In genomic region chr2:227395556-227395955, GRCh38 we compare ENCODE assay signal across 24 cellular contexts. TPM values are rescaled to one million over a fixed set of nuclear protein-coding genes. Genes with fewer than 3 reads are reported as not detected.
DNase-seq lines count a peak whose midpoint lies in the region; ATAC-seq and TF ChIP-seq lines count a peak whose summit lies in the region.
"Had no signal": no experiment of that assay in that cellular context is flagged by ENCODE, and none has a peak within 500 bp of the region (broad histone marks: within the 10 kb centered on the region; RNA-seq: fewer than 3 reads in every experiment).

No MANE protein-coding gene starts in this region.

- peaks cover 6% of the 10 kb centered on the region for H3K4me1 Mint-ChIP-seq in activated T-helper 17 cell treated with anti-CD3 and anti-CD28 coated beads, Interleukin-2, amount 50 U/mL, for 72 hours

- H3K9me3 ChIP-seq in PC-9 (ENCODE audit: insufficient read depth, low read depth): no peaks in the 10 kb centered on the region
- H3K9me3 ChIP-seq in mesenchymal stem cell (ENCODE audit: control insufficient read depth, low read length): no peaks in the 10 kb centered on the region
- no peaks in the 10 kb centered on the region for H3K9me3 ChIP-seq in Karpas-422 (ENCODE audit: low read length)

- no peaks in the 10 kb centered on the region for H3K27me3 Mint-ChIP-seq in activated T-helper 17 cell treated with anti-CD3 and anti-CD28 coated beads, Interleukin-2, amount 50 U/mL, for 72 hours

- POLR2A ChIA-PET in PC-9 (lab: Charles Lee; ENCODE audit: unreplicated experiment): no interaction called here

- no peak overlapping the region for H3K4ac ChIP-seq in mesenchymal stem cell (ENCODE audit: low read depth in 1 of 2, low read length in 2 of 2)

- CTCF ChIA-PET in PC-9 (lab: Charles Lee): no interaction called here

- no peak overlapping the region for H2BK5ac ChIP-seq in mesenchymal stem cell (ENCODE audit: low read depth, low read length, poor library complexity, severe bottlenecking)

- H3K36me3 Mint-ChIP-seq in activated T-helper 17 cell treated with anti-CD3 and anti-CD28 coated beads, Interleukin-2, amount 50 U/mL, for 72 hours (ENCODE audit: low read depth): no peaks in the 10 kb centered on the region

- H3K18ac ChIP-seq in mesenchymal stem cell (ENCODE audit: low read depth in 1 of 2, low read length in 2 of 2): no peak overlapping the region

- WGBS in mesenchymal stem cell: no CpG with 5 or more reads among the region's 1 CpG

- H3K9me2 ChIP-seq in PC-9 (ENCODE audit: insufficient read depth): no peaks in the 10 kb centered on the region
- no peaks in the 10 kb centered on the region for H3K9me2 ChIP-seq in Karpas-422 (replicated peaks; ENCODE audit: insufficient read depth, low read length)

- H2BK12ac ChIP-seq in mesenchymal stem cell (ENCODE audit: low read length in 2 of 2): no peak overlapping the region

- H4K91ac ChIP-seq in mesenchymal stem cell (ENCODE audit: low read length): no peak overlapping the region

- no peak overlapping the region for H3K27ac Mint-ChIP-seq in activated T-helper 17 cell treated with anti-CD3 and anti-CD28 coated beads, Interleukin-2, amount 50 U/mL, for 72 hours

- peak; percentile 24 for DNase-seq in ELR (ENCODE audit: low read depth)
- no peak for DNase-seq in PC-9
- DNase-seq in epithelial cell of esophagus (ENCODE audit: low read depth): peak; percentile 86
- DNase-seq in mesenchymal stem cell: no peak
- DNase-seq in Karpas-422: no peak
- DNase-seq in SIG-M5 treated with dmso at 0.1 percent for 504 hours (lab: John Stamatoyannopoulos, UW; ENCODE audit: unreplicated experiment): no peak
- DNase-seq: DMS 273 treated with DMSO at 0.1 percent for 48 hours; DND-41; Kasumi-1; MM.1S; NCI-H1092 treated with DMSO at 0.1 percent for 48 hours; NCI-H146; NCI-H2081; NCI-H510A; NCI-H748 treated with DMSO at 0.1 percent for 48 hours; NK-92 treated with Interleukin-12 subunit alpha and Interleukin-12 subunit beta, amount 100 ng/mL, for 24 hours; SHP77 treated with DMSO at 0.1 percent for 48 hours had no signal

- H3K9me3 Mint-ChIP-seq in activated T-helper 17 cell treated with anti-CD3 and anti-CD28 coated beads, Interleukin-2, amount 50 U/mL, for 72 hours: no peaks in the 10 kb centered on the region

- no peaks in the 10 kb centered on the region for H3F3A ChIP-seq in PC-9 (ENCODE audit: insufficient read depth, low read depth)

- H3K4me3 ChIP-seq in PC-9 (no peak overlapping the region), epithelial cell of esophagus (ENCODE audit: low read length) (no peak overlapping the region), mesenchymal stem cell (ENCODE audit: insufficient read depth in 1 of 2, low read depth in 1 of 2, low read length in 2 of 2) (no peak overlapping the region), Karpas-422 (ENCODE audit: low read length) (no peak overlapping the region)

- H3K14ac ChIP-seq in mesenchymal stem cell (ENCODE audit: low read length in 2 of 2): no peak overlapping the region

- no peaks in the 10 kb centered on the region for H4K20me1 ChIP-seq in PC-9 (ENCODE audit: insufficient read depth)
- no peaks in the 10 kb centered on the region for H4K20me1 ChIP-seq in Karpas-422 (ENCODE audit: insufficient read depth, low read depth, low read length)

- intact Hi-C loops in PC-9 (cut with micrococcal nuclease; ENCODE audit: unreplicated experiment): no loop called here

- no peak for ATAC-seq in GM19351 (IDR thresholded peaks at IDR 0.05; ENCODE audit: unreplicated experiment)
- no peak for ATAC-seq in activated T-helper 17 cell treated with anti-CD3 and anti-CD28 coated beads, Interleukin-2, amount 50 U/mL, for 72 hours (replicated peaks)
- ATAC-seq: SK-N-SH treated with all-trans-retinoic acid at 6 μM for 48 hours had no signal

- TF ChIP-seq CTCF in PC-9 (conservative IDR thresholded peaks at IDR 0.05) (no peak), epithelial cell of esophagus (IDR thresholded peaks at IDR 0.05; ENCODE audit: insufficient read depth, low read depth, low read length, missing control alignments) (no peak)

- H3K4me2 ChIP-seq in PC-9 (no peak overlapping the region), mesenchymal stem cell (ENCODE audit: low read length, poor library complexity, severe bottlenecking) (no peak overlapping the region), Karpas-422 (ENCODE audit: low read depth, low read length, poor library complexity, severe bottlenecking) (no peak overlapping the region)

- no peaks in the 10 kb centered on the region; the same call in 1 of the 2 replicates for H3K4me1 ChIP-seq in PC-9 (replicated peaks; ENCODE audit: insufficient read depth)
- H3K4me1 ChIP-seq in mesenchymal stem cell (ENCODE audit: control insufficient read depth, insufficient read depth, low read depth, low read length): peaks cover 6% of the 10 kb centered on the region
- H3K4me1 ChIP-seq in Karpas-422 (ENCODE audit: low read length): no peaks in the 10 kb centered on the region

- no peak overlapping the region for H3K23ac ChIP-seq in mesenchymal stem cell (ENCODE audit: low read length in 2 of 2)

- H3K27ac ChIP-seq in PC-9 (0 out of 2 replicates have a peak overlapping the region, but pooled peaks have one; percentile 33), mesenchymal stem cell (ENCODE audit: low read length, poor library complexity, severe bottlenecking) (no peak overlapping the region), Karpas-422 (ENCODE audit: low read length) (no peak overlapping the region)

- no peak overlapping the region for H2AK5ac ChIP-seq in mesenchymal stem cell (ENCODE audit: low read length, severe bottlenecking)

- no peaks in the 10 kb centered on the region for H3K36me3 ChIP-seq in PC-9 (ENCODE audit: low read depth)
- no peaks in the 10 kb centered on the region for H3K36me3 ChIP-seq in mesenchymal stem cell (ENCODE audit: control insufficient read depth in 1 of 2, insufficient read depth in 2 of 2, low read depth in 1 of 2, low read length in 2 of 2)
- H3K36me3 ChIP-seq in Karpas-422 (ENCODE audit: insufficient read depth, low read length): no peaks in the 10 kb centered on the region

- BruUV-seq in PC-9 (replicated peaks; lab: Mats Ljungman, UMichigan): no TSS peak

- no peaks in the 10 kb centered on the region for H3K79me1 ChIP-seq in mesenchymal stem cell (replicated peaks; ENCODE audit: low read length, poor library complexity, severe bottlenecking)

- H2BK120ac ChIP-seq in mesenchymal stem cell (ENCODE audit: low read depth, low read length): no peak overlapping the region

- H2AFZ ChIP-seq in PC-9 (no peak overlapping the region), mesenchymal stem cell (ENCODE audit: low read depth, low read length) (no peak overlapping the region), Karpas-422 (ENCODE audit: low read length) (no peak overlapping the region)

- no peak overlapping the region for H2BK15ac ChIP-seq in mesenchymal stem cell (ENCODE audit: low read depth, poor library complexity, severe bottlenecking)

- no peak overlapping the region for H3K4me3 Mint-ChIP-seq in activated T-helper 17 cell treated with anti-CD3 and anti-CD28 coated beads, Interleukin-2, amount 50 U/mL, for 72 hours

- H3K9ac ChIP-seq in mesenchymal stem cell (ENCODE audit: low read length): no peak overlapping the region
- H3K9ac ChIP-seq in Karpas-422 (ENCODE audit: low read length): no peak overlapping the region

- H3K27me3 ChIP-seq in PC-9 (ENCODE audit: insufficient read depth, low read depth) (no peaks in the 10 kb centered on the region), mesenchymal stem cell (ENCODE audit: control insufficient read depth in 1 of 2, insufficient read depth in 1 of 2, low read length in 2 of 2) (no peaks in the 10 kb centered on the region), Karpas-422 (ENCODE audit: low read length) (no peaks in the 10 kb centered on the region)

- peak overlapping the region; percentile 46 for H4K8ac ChIP-seq in mesenchymal stem cell (ENCODE audit: low read length)

- no peaks in the 10 kb centered on the region for H3K79me2 ChIP-seq in PC-9 (ENCODE audit: low read depth)
- no peaks in the 10 kb centered on the region for H3K79me2 ChIP-seq in Karpas-422 (ENCODE audit: low read length)

RNA-seq across cellular contexts. Expression of gene SCYGR1, which starts 7.8 kb away (rescaled TPM):
- total RNA-seq in PC-9 (2021): not detected in 2 replicates
- polyA plus RNA-seq in mesenchymal stem cell (2013, experiment 1 of 2): not detected
- not detected for polyA plus RNA-seq in mesenchymal stem cell (2013, experiment 2 of 2)
- total RNA-seq in Karpas-422 (2014; rRNA removed; shearing (Covaris generic); ENCODE audit: low replicate concordance): not detected in 2 replicates
- total RNA-seq in activated T-helper 17 cell treated with anti-CD3 and anti-CD28 coated beads, Interleukin-2, amount 50 U/mL, for 72 hours: not detected
- total RNA-seq: H4; HT-29; T-helper 1 cell treated with Interleukin-12 subunit alpha and Interleukin-12 subunit beta and Interleukin-4 antibody, amounts not matched to agents 30 ng/mL and 1 ng/mL, for 36 hours had no signal
- polyA plus RNA-seq: AG04450 had no signal

RNA-seq across cellular contexts. Expression of gene TM4SF20, which starts 16.4 kb away (rescaled TPM):
- total RNA-seq in PC-9 (2021): not detected in 2 replicates
- polyA plus RNA-seq in mesenchymal stem cell (2013, experiment 1 of 2): not detected
- polyA plus RNA-seq in mesenchymal stem cell (2013, experiment 2 of 2): not detected
- not detected in 2 replicates for total RNA-seq in Karpas-422 (2014; rRNA removed; shearing (Covaris generic); ENCODE audit: low replicate concordance)
- total RNA-seq in activated T-helper 17 cell treated with anti-CD3 and anti-CD28 coated beads, Interleukin-2, amount 50 U/mL, for 72 hours: not detected
- total RNA-seq: T-helper 1 cell treated with Interleukin-12 subunit alpha and Interleukin-12 subunit beta and Interleukin-4 antibody, amounts not matched to agents 30 ng/mL and 1 ng/mL, for 36 hours had no signal

Comparison
In these comparisons a context has a peak if more than half of its experiments do, and no peak if none do; other contexts are left out.
1. DNase-seq: peak in ELR (single experiment) and epithelial cell of esophagus (single experiment); none in PC-9 (0 of 2), mesenchymal stem cell (single experiment), Karpas-422 (single experiment) and SIG-M5 treated with dmso at 0.1 percent for 504 hours (single experiment).